1 cellular context compared by ENCODE assay signal in genomic region chr14:94054401-94054800, GRCh38.
TF ChIP-seq lines count a peak whose summit lies in the region.

No MANE protein-coding gene starts in this region.

TF ChIP-seq in WTC11, 78 proteins besides CTCF, POLR2A, EP300 and RAD21 (continued from another document):
- no peak for TF ChIP-seq ZSCAN18 (CRISPR knock-in tag; IDR thresholded peaks at IDR 0.05)
- no peak for TF ChIP-seq ATF6 (CRISPR knock-in tag; IDR thresholded peaks at IDR 0.05)
- TF ChIP-seq CBFB (CRISPR knock-in tag; IDR thresholded peaks at IDR 0.05; ENCODE audit: low read depth): no peak
- TF ChIP-seq ZNF425 (CRISPR knock-in tag; conservative IDR thresholded peaks at IDR 0.05): no peak
- TF ChIP-seq PRRX2 (CRISPR knock-in tag; IDR thresholded peaks at IDR 0.05): no peak
TF ChIP-seq in WTC11: peak in this region for 0.
